Comparison of ENCODE assay signal across 1 cellular context in genomic region chr20:3846740-3847418, GRCh38.
TF ChIP-seq lines count a peak whose summit lies in the region.

TSS of gene MAVS (plus strand) at chr20:3846834. CDS start at chr20:3854625, 7,791 bp downstream.

TF ChIP-seq in H1, 55 proteins besides CTCF, POLR2A, EP300 and RAD21:
- TF ChIP-seq KDM4A (IDR thresholded peaks at IDR 0.05; ENCODE audit: low read depth, low read length, severe bottlenecking) = peak; percentile 80
- no peak for TF ChIP-seq JUN (IDR thresholded peaks at IDR 0.05; ENCODE audit: low read depth, low read length)
- TF ChIP-seq, protein P1, sequence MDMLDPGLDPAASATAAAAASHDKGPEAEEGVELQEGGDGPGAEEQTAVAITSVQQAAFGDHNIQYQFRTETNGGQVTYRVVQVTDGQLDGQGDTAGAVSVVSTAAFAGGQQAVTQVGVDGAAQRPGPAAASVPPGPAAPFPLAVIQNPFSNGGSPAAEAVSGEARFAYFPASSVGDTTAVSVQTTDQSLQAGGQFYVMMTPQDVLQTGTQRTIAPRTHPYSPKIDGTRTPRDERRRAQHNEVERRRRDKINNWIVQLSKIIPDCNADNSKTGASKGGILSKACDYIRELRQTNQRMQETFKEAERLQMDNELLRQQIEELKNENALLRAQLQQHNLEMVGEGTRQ (IDR thresholded peaks at IDR 0.05; ENCODE audit: low read length) = no peak
- TF ChIP-seq SP1 (IDR thresholded peaks at IDR 0.05; ENCODE audit: low read depth, low read length) = peak; percentile 49; the same call in 1 of the 2 replicates
- TF ChIP-seq BRCA1 (IDR thresholded peaks at IDR 0.05; ENCODE audit: low read depth, low read length) = no peak
- TF ChIP-seq MAX (IDR thresholded peaks at IDR 0.05) = peak; percentile 71
- TF ChIP-seq SRF (IDR thresholded peaks at IDR 0.05; ENCODE audit: low read depth, low read length) = no peak
- 0 out of 2 replicates have a peak, but pooled peaks have one; percentile 36 for TF ChIP-seq POLR2AphosphoS5 (IDR thresholded peaks at IDR 0.05; ENCODE audit: low read depth, low read length)
- TF ChIP-seq TAF1 (IDR thresholded peaks at IDR 0.05; ENCODE audit: low read depth, low read length) = peak; percentile 84
- TF ChIP-seq, protein P2, sequence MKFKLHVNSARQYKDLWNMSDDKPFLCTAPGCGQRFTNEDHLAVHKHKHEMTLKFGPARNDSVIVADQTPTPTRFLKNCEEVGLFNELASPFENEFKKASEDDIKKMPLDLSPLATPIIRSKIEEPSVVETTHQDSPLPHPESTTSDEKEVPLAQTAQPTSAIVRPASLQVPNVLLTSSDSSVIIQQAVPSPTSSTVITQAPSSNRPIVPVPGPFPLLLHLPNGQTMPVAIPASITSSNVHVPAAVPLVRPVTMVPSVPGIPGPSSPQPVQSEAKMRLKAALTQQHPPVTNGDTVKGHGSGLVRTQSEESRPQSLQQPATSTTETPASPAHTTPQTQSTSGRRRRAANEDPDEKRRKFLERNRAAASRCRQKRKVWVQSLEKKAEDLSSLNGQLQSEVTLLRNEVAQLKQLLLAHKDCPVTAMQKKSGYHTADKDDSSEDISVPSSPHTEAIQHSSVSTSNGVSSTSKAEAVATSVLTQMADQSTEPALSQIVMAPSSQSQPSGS (IDR thresholded peaks at IDR 0.05; ENCODE audit: low read length) = no peak
- TF ChIP-seq ASH2L (IDR thresholded peaks at IDR 0.05; ENCODE audit: low read length) = peak; percentile 64
- peak; percentile 92 for TF ChIP-seq PHF8 (conservative IDR thresholded peaks at IDR 0.05; ENCODE audit: low read depth, low read length)
- no peak for TF ChIP-seq SIX5 (IDR thresholded peaks at IDR 0.05; ENCODE audit: low read depth, low read length)
- TF ChIP-seq TAF7 (optimal IDR thresholded peaks at IDR 0.05; ENCODE audit: borderline replicate concordance, low read depth, low read length) = peak; percentile 80
- TF ChIP-seq TBP (IDR thresholded peaks at IDR 0.05; ENCODE audit: low read depth, low read length) = peak; percentile 78
- TF ChIP-seq CREB1 (IDR thresholded peaks at IDR 0.05) = peak; percentile 51; the same call in 1 of the 2 replicates
- 0 out of 2 replicates have a peak, but pooled peaks have one; percentile 13 for TF ChIP-seq CEBPB (IDR thresholded peaks at IDR 0.05; ENCODE audit: low read depth, low read length)
- no peak for TF ChIP-seq SP2 (IDR thresholded peaks at IDR 0.05; ENCODE audit: low read length)
- no peak for TF ChIP-seq SAP30 (IDR thresholded peaks at IDR 0.05; ENCODE audit: insufficient read depth, insufficient replicate concordance, low read length)
- TF ChIP-seq SUZ12 (IDR thresholded peaks at IDR 0.05; ENCODE audit: low read length) = no peak
- TF ChIP-seq RBBP5 (IDR thresholded peaks at IDR 0.05; ENCODE audit: borderline replicate concordance, low read depth, low read length) = peak; percentile 62
- TF ChIP-seq YY1 (IDR thresholded peaks at IDR 0.05; ENCODE audit: low read depth, low read length) = peak; percentile 56; the same call in 1 of the 2 replicates
